ENCODE assay signal across 8 cellular contexts in the genomic region with DNA sequence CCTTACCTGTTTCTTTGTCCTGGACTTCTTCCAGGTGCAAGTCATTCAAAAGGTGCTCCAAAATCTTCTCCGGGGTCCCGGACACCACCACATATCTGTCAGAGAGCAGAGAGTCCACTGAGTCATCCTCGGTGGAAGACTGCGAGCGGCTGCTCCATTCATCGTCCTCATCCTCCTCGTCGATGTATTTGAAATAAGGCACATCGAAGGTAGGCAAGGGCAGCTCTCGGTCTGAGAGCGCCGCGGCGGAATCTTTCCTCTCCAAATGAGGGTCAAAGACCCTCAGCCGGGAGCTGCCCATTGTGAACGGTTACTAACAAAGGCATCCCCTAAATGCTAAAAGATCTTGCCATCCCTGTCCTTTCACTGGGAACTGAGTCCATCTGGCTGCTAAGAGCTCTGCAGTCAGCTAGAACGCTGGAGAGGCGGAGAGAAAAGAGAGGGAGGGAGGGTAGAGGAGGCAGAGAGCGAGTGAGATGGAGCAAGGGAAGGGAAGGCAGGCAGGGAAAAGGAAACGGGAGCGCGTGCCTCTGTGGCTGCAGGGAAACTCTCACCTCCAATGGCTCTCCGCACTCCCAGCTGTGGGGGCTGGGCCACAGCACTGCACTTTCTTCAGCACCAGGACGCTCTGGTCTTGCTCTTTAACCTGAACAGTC.
DNase-seq lines count a peak whose midpoint lies in the region; TF ChIP-seq lines count a peak whose summit lies in the region.

No MANE protein-coding gene starts in this region.

- intact Hi-C loops in dorsolateral prefrontal cortex (cut with DNase I): loop anchor here (2.0 to 10.0 kb wide), 6 partner anchors 25 to 81 kb away; no protein-coding TSS in a partner anchor

- peak in 9 of 56 donors; percentile 12 to 40 (median 25) for TF ChIP-seq CTCF in dorsolateral prefrontal cortex (IDR thresholded peaks at IDR 0.05 in 54 of 56, conservative IDR thresholded peaks at IDR 0.05 in 2 of 56; ENCODE audit: low read depth in 1 of 56, partially characterized antibody in 56 of 56)

- peak overlapping the region; percentile 51 to 94 (median 71) for H3K4me3 ChIP-seq in dorsolateral prefrontal cortex

- H3K27me3 ChIP-seq in dorsolateral prefrontal cortex: no peaks in the 10 kb centered on the region

- peak; percentile 62 for DNase-seq in NCI-H1092 (lab: John Stamatoyannopoulos, UW)
- peak; percentile 42 to 83 (median 76) for DNase-seq in dorsolateral prefrontal cortex
- DNase-seq in kidney tubule cell (ENCODE audit: low spot score): peak; percentile 6
- DNase-seq in substantia nigra (lab: John Stamatoyannopoulos, UW): peak in 45 of 49 donors; percentile 21 to 75 (median 57)
- DNase-seq in AML-193 (lab: John Stamatoyannopoulos, UW): no peak
- no peak for DNase-seq in Kasumi-1 (lab: John Stamatoyannopoulos, UW)
- no peak for DNase-seq in GDM1 (lab: John Stamatoyannopoulos, UW)
- DNase-seq in activated CD4-positive, alpha-beta T cell treated with anti-CD3 and anti-CD28 coated beads for 48 hours: no peak

- H3K27ac ChIP-seq in dorsolateral prefrontal cortex: peak overlapping the region; percentile 2 to 96 (median 91)
- H3K27ac ChIP-seq in substantia nigra (ENCODE audit: low read depth, low read length, poor library complexity, severe bottlenecking): peak overlapping the region; percentile 85

Comparison
In these comparisons a context has a peak if more than half of its experiments do, and no peak if none do; other contexts are left out.
1. DNase-seq: peak in NCI-H1092 (single experiment), dorsolateral prefrontal cortex (10 of 10), kidney tubule cell (single experiment) and substantia nigra (45 of 49); none in AML-193 (0 of 2), Kasumi-1 (0 of 2), GDM1 (single experiment) and activated CD4-positive, alpha-beta T cell treated with anti-CD3 and anti-CD28 coated beads for 48 hours (single experiment).